Comparison of ENCODE assay signal across 22 cellular contexts in genomic region chr14:93171366-93171765, GRCh38.
"Had no signal": no experiment of that assay in that cellular context is flagged by ENCODE, and none has a peak within 500 bp of the region (broad histone marks: within the 10 kb centered on the region; RNA-seq: fewer than 3 reads in every experiment).

No MANE protein-coding gene starts in this region.

- H3K4me1 Mint-ChIP-seq: memory B cell, naive B cell had no signal

- H3K27me3 Mint-ChIP-seq: memory B cell; stimulated activated naive CD8-positive, alpha-beta T cell treated with anti-CD3 and anti-CD28 coated beads, Interleukin-15, Interleukin-2, amounts not matched to agents 100 ng/mL and 50 ng/mL, for 24 hours had no signal

- ATAC-seq: activated CD8-positive, alpha-beta T cell treated with anti-CD3 and anti-CD28 coated beads, Interleukin-2, amount 10 ng/mL, durations not matched to agents 7 days and 5 days; activated naive CD4-positive, alpha-beta T cell treated with anti-CD3 and anti-CD28 coated beads, Interleukin-2, amount 50 U/mL, for 72 hours; effector memory CD8-positive, alpha-beta T cell; heart right ventricle; left colon had no signal

- H3K4me3 ChIP-seq: colonic mucosa, dorsolateral prefrontal cortex, heart right ventricle, neural progenitor cell, spleen, thyroid gland had no signal

- H3K36me3 Mint-ChIP-seq: activated naive CD4-positive, alpha-beta T cell treated with anti-CD3 and anti-CD28 coated beads, Interleukin-2, amount 50 U/mL, for 72 hours; memory B cell; naive B cell; neural progenitor cell had no signal

- H3K27ac Mint-ChIP-seq: activated CD8-positive, alpha-beta T cell treated with anti-CD3 and anti-CD28 coated beads, Interleukin-2, amount 10 ng/mL, durations not matched to agents 7 days and 5 days; activated naive CD4-positive, alpha-beta T cell treated with anti-CD3 and anti-CD28 coated beads, Interleukin-2, amount 50 U/mL, for 72 hours; activated T-helper 1 cell treated with anti-CD3 and anti-CD28 coated beads, Interleukin-12 subunit alpha, Interleukin-12 subunit beta, Interleukin-2, Interleukin-4 antibody, amounts not matched to agents 30 ng/mL and 10 ng/mL and 1 ng/mL, durations not matched to agents 14 hours and 24 hours and 36 hours; effector memory CD8-positive, alpha-beta T cell; memory B cell; naive B cell; neural progenitor cell; stimulated activated naive CD8-positive, alpha-beta T cell treated with anti-CD3 and anti-CD28 coated beads, Interleukin-15, Interleukin-2, amounts not matched to agents 100 ng/mL and 50 ng/mL, for 24 hours; T-helper 2 cell treated with Interferon-gamma antibody and Interleukin-4, amounts not matched to agents 5 μg/mL and 100 μg/mL, for 36 hours had no signal

- DNase-seq: activated CD4-positive, alpha-beta T cell treated with anti-CD3 and anti-CD28 coated beads for 1 hour; activated CD4-positive, alpha-beta T cell treated with anti-CD3 and anti-CD28 coated beads, Interleukin-2, amount 50 U/mL, for 1 hour; activated CD8-positive, alpha-beta T cell treated with anti-CD3 and anti-CD28 coated beads, Interleukin-2, amount 10 ng/mL, durations not matched to agents 7 days and 5 days; activated gamma-delta T cell; central memory CD4-positive, alpha-beta T cell; colonic mucosa; dorsolateral prefrontal cortex; effector memory CD8-positive, alpha-beta T cell; heart right ventricle; left colon; naive B cell; posterior cingulate gyrus; spleen; stimulated activated CD4-positive, alpha-beta T cell treated with anti-CD3 and anti-CD28 coated beads, Interleukin-4, amount 100 ng/mL, for 24 hours; substantia nigra; thyroid gland had no signal

- H3K27me3 ChIP-seq: colonic mucosa, dorsolateral prefrontal cortex, neural progenitor cell, thyroid gland had no signal

- H3K36me3 ChIP-seq: colonic mucosa, heart right ventricle, neural progenitor cell, spleen, thyroid gland had no signal

- H3K4me1 ChIP-seq: colonic mucosa, heart right ventricle, neural progenitor cell, spleen, thyroid gland had no signal

- H3K4me3 Mint-ChIP-seq: activated CD8-positive, alpha-beta T cell treated with anti-CD3 and anti-CD28 coated beads, Interleukin-2, amount 10 ng/mL, durations not matched to agents 7 days and 5 days; activated T-helper 1 cell treated with anti-CD3 and anti-CD28 coated beads, Interleukin-12 subunit alpha, Interleukin-12 subunit beta, Interleukin-2, Interleukin-4 antibody, amounts not matched to agents 30 ng/mL and 10 ng/mL and 1 ng/mL, durations not matched to agents 14 hours and 24 hours and 36 hours; effector memory CD8-positive, alpha-beta T cell; memory B cell; naive B cell; neural progenitor cell; stimulated activated naive CD8-positive, alpha-beta T cell treated with anti-CD3 and anti-CD28 coated beads, Interleukin-15, Interleukin-2, amounts not matched to agents 100 ng/mL and 50 ng/mL, for 24 hours; T-helper 2 cell treated with Interferon-gamma antibody and Interleukin-4, amounts not matched to agents 5 μg/mL and 100 μg/mL, for 36 hours had no signal

- H3K27ac ChIP-seq: colonic mucosa, dorsolateral prefrontal cortex, heart right ventricle, neural progenitor cell, spleen, thyroid gland had no signal

- H2AFZ ChIP-seq: neural progenitor cell had no signal

- H3K9ac ChIP-seq: neural progenitor cell had no signal

- H3K9me3 ChIP-seq: colonic mucosa, heart right ventricle, spleen, thyroid gland had no signal

- H3K9me3 Mint-ChIP-seq: activated naive CD4-positive, alpha-beta T cell treated with anti-CD3 and anti-CD28 coated beads, Interleukin-2, amount 50 U/mL, for 72 hours; activated T-helper 1 cell treated with anti-CD3 and anti-CD28 coated beads, Interleukin-12 subunit alpha, Interleukin-12 subunit beta, Interleukin-2, Interleukin-4 antibody, amounts not matched to agents 30 ng/mL and 10 ng/mL and 1 ng/mL, durations not matched to agents 14 hours and 24 hours and 36 hours; effector memory CD8-positive, alpha-beta T cell; memory B cell; naive B cell; stimulated activated naive CD8-positive, alpha-beta T cell treated with anti-CD3 and anti-CD28 coated beads, Interleukin-15, Interleukin-2, amounts not matched to agents 100 ng/mL and 50 ng/mL, for 24 hours; T-helper 2 cell treated with Interferon-gamma antibody and Interleukin-4, amounts not matched to agents 5 μg/mL and 100 μg/mL, for 36 hours had no signal

- H3K4me2 ChIP-seq: neural progenitor cell had no signal
